ENCODE assay signal across 27 cellular contexts in genomic region chr19:39169143-39169810, GRCh38. TPM values are rescaled to one million over a fixed set of nuclear protein-coding genes. Genes with fewer than 3 reads are reported as not detected.
DNase-seq lines count a peak whose midpoint lies in the region; ATAC-seq, FAIRE-seq and TF ChIP-seq lines count a peak whose summit lies in the region.
"Had no signal": no experiment of that assay in that cellular context is flagged by ENCODE, and none has a peak within 500 bp of the region (broad histone marks: within the 10 kb centered on the region; RNA-seq: fewer than 3 reads in every experiment).

No MANE protein-coding gene starts in this region.

- H4K91ac ChIP-seq in H9 (ENCODE audit: insufficient read length, low read depth, low read length) = no peak overlapping the region

- H3K14ac ChIP-seq in H9 (ENCODE audit: insufficient read depth, low read length) = no peak overlapping the region

- H3T11ph ChIP-seq in H9 (ENCODE audit: low read length) = no peak overlapping the region

- H3K23me2 ChIP-seq in H9 (ENCODE audit: insufficient read length, low read depth, low read length, poor library complexity, severe bottlenecking) = peaks cover 3% of the 10 kb centered on the region

- H3K9me3 Mint-ChIP-seq in H9 (no peaks in the 10 kb centered on the region), chondrocyte (ENCODE audit: low read depth) (no peaks in the 10 kb centered on the region), nephron (no peaks in the 10 kb centered on the region)
- H3K9me3 Mint-ChIP-seq: CD4-positive, alpha-beta T cell had no signal

- no peak for TF ChIP-seq POLR2A in GM12892 (IDR thresholded peaks at IDR 0.05; ENCODE audit: low read depth, low read length)
- no peak for TF ChIP-seq POLR2A in erythroblast (IDR thresholded peaks at IDR 0.05; ENCODE audit: low read length)

- no peak overlapping the region for H2BK15ac ChIP-seq in H9 (ENCODE audit: low read depth, low read length)

- no CpG with 5 or more reads among the region's 36 CpGs for WGBS in H9 (ENCODE audit: extremely low coverage, insufficient read length, low lambda C conversion rate)

- no peak overlapping the region for H3K9ac ChIP-seq in H9 (ENCODE audit: extremely low read depth, insufficient read length, low read length)

- ATAC-seq in GM21717 (IDR thresholded peaks at IDR 0.05; ENCODE audit: unreplicated experiment) = no peak

- no peak for TF ChIP-seq CTCF in 22Rv1 (IDR thresholded peaks at IDR 0.05)
- TF ChIP-seq CTCF in H9 (conservative IDR thresholded peaks at IDR 0.05) = no peak
- TF ChIP-seq CTCF in chondrocyte (IDR thresholded peaks at IDR 0.05) = no peak
- TF ChIP-seq CTCF in nephron (IDR thresholded peaks at IDR 0.05; ENCODE audit: unreplicated experiment in 3 of 3) = no peak

- H3K36me3 Mint-ChIP-seq in H9 (ENCODE audit: insufficient read depth in 1 of 3, low read depth in 3 of 3) (peaks cover 2 to 19% (median 17%) of the 10 kb centered on the region in 3 experiments; a peak in 6 of 7 replicates), chondrocyte (ENCODE audit: low read depth) (peaks cover 7% of the 10 kb centered on the region), nephron (ENCODE audit: low read depth) (peaks cover 6% of the 10 kb centered on the region)

- H3K27ac ChIP-seq in 22Rv1 (peak overlapping the region; percentile 76; the same call in 1 of the 2 replicates), H9 (ENCODE audit: insufficient read length, low read depth, low read length) (no peak overlapping the region)
- H3K27ac ChIP-seq: Peyer's patch, SJCRH30 had no signal

- H2BK20ac ChIP-seq in H9 (ENCODE audit: low read depth, low read length, poor library complexity, severe bottlenecking) = no peak overlapping the region

- H3K4me1 Mint-ChIP-seq in H9 (peaks cover 15 to 24% of the 10 kb centered on the region in 2 experiments), chondrocyte (ENCODE audit: low read depth) (no peaks in the 10 kb centered on the region), nephron (no peaks in the 10 kb centered on the region)

- H3K9me3 ChIP-seq in H9 (ENCODE audit: control insufficient read depth, low read depth, low read length) = no peaks in the 10 kb centered on the region
- H3K9me3 ChIP-seq: Caco-2, Peyer's patch, SJCRH30 had no signal

- H2AK5ac ChIP-seq in H9 (ENCODE audit: insufficient read length, low read length) = no peak overlapping the region

- H3K4ac ChIP-seq in H9 (ENCODE audit: low read depth, low read length) = no peak overlapping the region

- no peak overlapping the region for H2BK5ac ChIP-seq in H9 (ENCODE audit: insufficient read length, low read length)

- no peak overlapping the region for H2BK12ac ChIP-seq in H9 (ENCODE audit: insufficient read length, low read depth, low read length)

- H3K27me3 ChIP-seq in H9 (ENCODE audit: insufficient read depth, low read length) = no peaks in the 10 kb centered on the region
- H3K27me3 ChIP-seq: Peyer's patch, SJCRH30 had no signal

- H3K4me3 Mint-ChIP-seq in H9 (no peak overlapping the region), chondrocyte (ENCODE audit: unreplicated experiment) (no peak overlapping the region), nephron (no peak overlapping the region)
- H3K4me3 Mint-ChIP-seq: CD4-positive, alpha-beta T cell had no signal

- DNase-seq in H9 = no peak
- DNase-seq in chondrocyte (ENCODE audit: low spot score) = no peak
- DNase-seq in GM12892 (ENCODE audit: insufficient read length) = no peak
- no peak for DNase-seq in AML-193 (lab: John Stamatoyannopoulos, UW)
- DNase-seq in erythroblast (lab: John Stamatoyannopoulos, UW) = no peak
- DNase-seq: Caco-2; CD4-positive, alpha-beta T cell; DMS153; GOT3; Kasumi-1; NCI-H1694; NCI-H2081; NCI-H2171; NCI-H345; NCI-H524; NCI-H774; Peyer's patch; SJCRH30 had no signal

- no peak overlapping the region for H3K23ac ChIP-seq in H9 (ENCODE audit: insufficient read length, low read depth, low read length)

- H4K8ac ChIP-seq in H9 (replicated peaks; ENCODE audit: insufficient read length, low read depth, low read length) = no peak overlapping the region

- H3K4me2 ChIP-seq in H9 (ENCODE audit: insufficient read depth, insufficient read length, low read length) = no peak overlapping the region

- no peaks in the 10 kb centered on the region; the same call in 1 of the 2 replicates for H3K4me1 ChIP-seq in H9 (ENCODE audit: insufficient read depth, low read length)
- H3K4me1 ChIP-seq: SJCRH30 had no signal

- no peak overlapping the region for H3K56ac ChIP-seq in H9 (ENCODE audit: insufficient read length, low read depth, low read length)

- no peak overlapping the region for H3K18ac ChIP-seq in H9 (ENCODE audit: insufficient read length, low read depth, low read length)

- H4K5ac ChIP-seq in H9 (ENCODE audit: insufficient read length, low read depth, low read length) = no peak overlapping the region

- no peaks in the 10 kb centered on the region for H3K79me2 ChIP-seq in H9 (ENCODE audit: insufficient read depth, low read length)

- H2AFZ ChIP-seq in H9 (ENCODE audit: low read length) = no peak overlapping the region

- no peaks in the 10 kb centered on the region for H3K27me3 Mint-ChIP-seq in H9 (ENCODE audit: low read depth)
- no peaks in the 10 kb centered on the region for H3K27me3 Mint-ChIP-seq in chondrocyte (ENCODE audit: low read depth)
- no peaks in the 10 kb centered on the region for H3K27me3 Mint-ChIP-seq in nephron (ENCODE audit: low read depth)
- H3K27me3 Mint-ChIP-seq: CD4-positive, alpha-beta T cell had no signal

- peak overlapping the region in 2 of 3 experiments; percentile 27 to 34; a peak in 4 of 7 replicates for H3K27ac Mint-ChIP-seq in H9
- H3K27ac Mint-ChIP-seq in chondrocyte (ENCODE audit: unreplicated experiment) = peak overlapping the region; percentile 33
- peak overlapping the region in 2 of 3 experiments; percentile 22 to 74 for H3K27ac Mint-ChIP-seq in nephron
- H3K27ac Mint-ChIP-seq: CD4-positive, alpha-beta T cell had no signal

- FAIRE-seq in GM12892 (lab: Jason Lieb, UNC) = no peak
- FAIRE-seq: G401.6, GM18507 had no signal

- H3K79me1 ChIP-seq in H9 (ENCODE audit: insufficient read depth, low read depth, low read length, poor library complexity, severe bottlenecking) = no peaks in the 10 kb centered on the region

- H4K20me1 ChIP-seq in H9 (ENCODE audit: control insufficient read depth, insufficient read depth, insufficient read length) = no peaks in the 10 kb centered on the region

- no peak overlapping the region for H2BK120ac ChIP-seq in H9 (ENCODE audit: low read depth, low read length, poor library complexity, severe bottlenecking)

RNA-seq across cellular contexts. Expression of gene NCCRP1, which starts 27.5 kb away (rescaled TPM):
- 1.9 and 2.7 TPM in 2 replicates for total RNA-seq in H9 (2021)
- not detected in 3 replicates for total RNA-seq in chondrocyte
- polyA plus RNA-seq in GM12892 (2012; ENCODE audit: missing spikeins) = not detected
- total RNA-seq: A673; CD4-positive, alpha-beta T cell; MCF 10A had no signal

RNA-seq across cellular contexts. Expression of gene SYCN, which starts 34.8 kb away (rescaled TPM):
- total RNA-seq in H9 (2021) (not detected in 2 replicates), chondrocyte (not detected in 3 replicates)
- not detected for polyA plus RNA-seq in GM12892 (2012; ENCODE audit: missing spikeins)
- total RNA-seq: A673; Caco-2; CD4-positive, alpha-beta T cell; Daoy; MCF 10A; Peyer's patch; SJCRH30 had no signal
- polyA plus RNA-seq: BJ had no signal

RNA-seq across cellular contexts. Expression of gene PAK4, which starts 43.7 kb away (rescaled TPM):
- 62.6 and 63.1 TPM in 2 replicates for total RNA-seq in H9 (2021)
- 12.3 to 16.7 TPM (median 14.4 TPM) in 3 replicates for total RNA-seq in chondrocyte
- polyA plus RNA-seq in GM12892 (2012; ENCODE audit: missing spikeins) = 2.3 TPM
